In the genomic region with DNA sequence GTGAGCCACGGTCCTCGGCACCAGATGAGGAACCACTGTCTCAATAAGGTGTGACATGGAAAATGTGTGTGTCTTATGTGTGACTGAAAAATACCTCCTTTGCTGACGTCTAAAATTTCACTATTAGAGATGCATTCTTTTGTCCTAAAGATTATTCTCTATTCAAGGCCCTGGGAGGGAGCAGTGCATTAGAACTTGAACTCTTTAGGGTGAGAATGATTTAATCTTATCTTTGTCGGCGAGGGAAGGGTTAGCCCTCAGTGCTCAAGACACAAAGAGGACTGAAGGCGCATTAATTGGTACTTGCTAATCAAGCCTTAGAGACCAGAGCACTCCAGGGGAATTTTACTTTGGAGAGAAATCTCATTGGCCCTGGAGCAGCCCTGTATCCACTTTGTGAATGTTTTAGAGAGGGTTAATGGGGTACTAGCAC, we compare ENCODE assay signal across 1 cellular context.
TF ChIP-seq lines count a peak whose summit lies in the region.

No MANE protein-coding gene starts in this region.

TF ChIP-seq in GM23338, 12 proteins besides CTCF, POLR2A, EP300 and RAD21 (continued from another document):
- TF ChIP-seq REST (IDR thresholded peaks at IDR 0.05; ENCODE audit: unreplicated experiment) (no peak), CREB1 (CRISPR knock-in tag; IDR thresholded peaks at IDR 0.05; ENCODE audit: low read depth) (no peak), POLR2AphosphoS5 (IDR thresholded peaks at IDR 0.05; ENCODE audit: low read depth) (no peak)
